1 cellular context compared by ENCODE assay signal in the genomic region with DNA sequence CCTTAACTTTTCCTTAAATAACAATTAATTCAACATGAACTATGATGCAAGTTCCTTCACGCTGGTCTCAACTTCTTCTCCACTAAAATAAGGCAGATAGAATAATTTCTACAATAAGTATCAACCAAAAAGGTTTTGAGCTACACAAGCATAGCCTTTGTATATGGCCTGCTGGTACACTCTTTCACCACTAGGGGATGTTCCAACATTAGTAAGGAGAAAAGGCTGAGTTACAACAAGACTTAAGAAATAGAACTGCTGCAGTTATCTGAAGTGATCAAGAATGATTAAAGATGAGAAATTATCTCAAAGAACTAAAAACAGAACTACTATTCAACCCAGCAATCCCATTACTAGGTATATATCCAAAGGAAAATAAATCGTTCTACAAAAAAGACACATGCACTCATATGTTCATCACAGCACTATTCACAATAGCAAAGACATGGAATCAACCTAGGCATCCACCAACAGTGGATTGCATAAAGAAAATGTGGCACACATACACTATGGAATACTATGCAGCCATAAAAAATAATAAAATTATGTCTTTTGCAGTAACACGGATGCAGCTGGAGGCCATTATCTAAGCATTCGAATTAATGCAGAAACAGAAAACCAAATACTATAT.
TF ChIP-seq lines count a peak whose summit lies in the region.

No MANE protein-coding gene starts in this region.

TF ChIP-seq in H1, 55 proteins besides CTCF, POLR2A, EP300 and RAD21 (continued from another document):
- no peak for TF ChIP-seq NRF1 (IDR thresholded peaks at IDR 0.05; ENCODE audit: low read depth, low read length)
- no peak for TF ChIP-seq POLR2AphosphoS5 (IDR thresholded peaks at IDR 0.05; ENCODE audit: low read depth, low read length)
- no peak for TF ChIP-seq RXRA (IDR thresholded peaks at IDR 0.05; ENCODE audit: insufficient read depth, low read depth, low read length)
- TF ChIP-seq TEAD4 (IDR thresholded peaks at IDR 0.05; ENCODE audit: low read depth, low read length), result no peak
- TF ChIP-seq JUN (IDR thresholded peaks at IDR 0.05; ENCODE audit: low read depth, low read length), result no peak
- TF ChIP-seq USF2 (IDR thresholded peaks at IDR 0.05; ENCODE audit: low read length), result no peak
